Comparison of ENCODE assay signal across 18 cellular contexts in the genomic region with DNA sequence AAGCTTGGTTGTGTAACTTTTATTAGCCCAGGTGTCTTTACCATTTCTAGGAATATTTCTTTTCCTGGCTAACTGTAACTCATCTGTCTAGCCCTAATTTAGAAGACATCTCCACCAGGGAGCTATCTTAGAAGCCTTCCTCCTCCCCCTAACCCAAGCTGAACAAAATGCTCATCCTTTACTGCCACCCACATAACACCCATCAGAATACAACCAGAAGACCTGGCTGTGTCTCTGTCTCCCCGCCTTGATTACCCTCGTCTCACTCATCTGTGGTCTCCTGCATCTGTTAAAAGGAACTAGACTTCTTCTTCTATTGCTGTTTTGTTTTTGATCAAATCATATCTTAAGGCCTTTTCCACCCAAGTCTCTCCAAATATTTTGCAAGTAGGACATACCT. TPM values are rescaled to one million over a fixed set of nuclear protein-coding genes. Genes with fewer than 3 reads are reported as not detected.
DNase-seq lines count a peak whose midpoint lies in the region; ATAC-seq, FAIRE-seq and TF ChIP-seq lines count a peak whose summit lies in the region.
"Had no signal": no experiment of that assay in that cellular context is flagged by ENCODE, and none has a peak within 500 bp of the region (broad histone marks: within the 10 kb centered on the region; RNA-seq: fewer than 3 reads in every experiment).

No MANE protein-coding gene starts in this region.

- peak overlapping the region; percentile 38 for H3K27ac Mint-ChIP-seq in activated T-cell treated with anti-CD3 and anti-CD28 coated beads, Interleukin-2, amount 50 U/mL, for 24 hours
- peak overlapping the region; percentile 61 for H3K27ac Mint-ChIP-seq in activated naive CD8-positive, alpha-beta T cell
- H3K27ac Mint-ChIP-seq in stimulated activated memory B cell treated with anti-CD40 and anti-IgM and Interleukin-4, amounts not matched to agents 10 μg/mL and 1 μg/mL and 100 μg/mL, for 72 hours, result peak overlapping the region; percentile 1
- H3K27ac Mint-ChIP-seq in progenitor cell of endocrine pancreas, result no peak overlapping the region

- H3K36me3 Mint-ChIP-seq in activated T-cell treated with anti-CD3 and anti-CD28 coated beads, Interleukin-2, amount 50 U/mL, for 24 hours (ENCODE audit: low read depth), result peaks cover 2% of the 10 kb centered on the region
- H3K36me3 Mint-ChIP-seq in activated naive CD8-positive, alpha-beta T cell, result no peaks in the 10 kb centered on the region
- no peaks in the 10 kb centered on the region for H3K36me3 Mint-ChIP-seq in stimulated activated memory B cell treated with anti-CD40 and anti-IgM and Interleukin-4, amounts not matched to agents 10 μg/mL and 1 μg/mL and 100 μg/mL, for 72 hours
- H3K36me3 Mint-ChIP-seq in progenitor cell of endocrine pancreas (ENCODE audit: insufficient read depth), result no peaks in the 10 kb centered on the region
- H3K36me3 Mint-ChIP-seq: IgD-negative memory B cell had no signal

- no peak for TF ChIP-seq CTCF in progenitor cell of endocrine pancreas (IDR thresholded peaks at IDR 0.05; ENCODE audit: unreplicated experiment)

- peak; percentile 61 for FAIRE-seq in GM19239 (lab: Jason Lieb, UNC)
- FAIRE-seq: A549, D721Med had no signal

- peaks cover 35% of the 10 kb centered on the region for H3K4me1 Mint-ChIP-seq in activated T-cell treated with anti-CD3 and anti-CD28 coated beads, Interleukin-2, amount 50 U/mL, for 24 hours (ENCODE audit: low read depth)
- H3K4me1 Mint-ChIP-seq in activated naive CD8-positive, alpha-beta T cell (ENCODE audit: low read depth), result peaks cover 20% of the 10 kb centered on the region
- peaks cover 57% of the 10 kb centered on the region for H3K4me1 Mint-ChIP-seq in stimulated activated memory B cell treated with anti-CD40 and anti-IgM and Interleukin-4, amounts not matched to agents 10 μg/mL and 1 μg/mL and 100 μg/mL, for 72 hours
- H3K4me1 Mint-ChIP-seq in progenitor cell of endocrine pancreas (ENCODE audit: low read depth), result peaks cover 1% of the 10 kb centered on the region

- peaks cover 2% of the 10 kb centered on the region for H3K27me3 Mint-ChIP-seq in activated T-cell treated with anti-CD3 and anti-CD28 coated beads, Interleukin-2, amount 50 U/mL, for 24 hours
- H3K27me3 Mint-ChIP-seq in activated naive CD8-positive, alpha-beta T cell, result no peaks in the 10 kb centered on the region
- no peaks in the 10 kb centered on the region for H3K27me3 Mint-ChIP-seq in stimulated activated memory B cell treated with anti-CD40 and anti-IgM and Interleukin-4, amounts not matched to agents 10 μg/mL and 1 μg/mL and 100 μg/mL, for 72 hours
- H3K27me3 Mint-ChIP-seq in progenitor cell of endocrine pancreas, result peaks cover 31% of the 10 kb centered on the region
- H3K27me3 Mint-ChIP-seq: IgD-negative memory B cell had no signal

- no peak overlapping the region for H3K4me3 Mint-ChIP-seq in activated T-cell treated with anti-CD3 and anti-CD28 coated beads, Interleukin-2, amount 50 U/mL, for 24 hours
- H3K4me3 Mint-ChIP-seq in activated naive CD8-positive, alpha-beta T cell, result no peak overlapping the region
- H3K4me3 Mint-ChIP-seq in stimulated activated memory B cell treated with anti-CD40 and anti-IgM and Interleukin-4, amounts not matched to agents 10 μg/mL and 1 μg/mL and 100 μg/mL, for 72 hours, result no peak overlapping the region
- H3K4me3 Mint-ChIP-seq in progenitor cell of endocrine pancreas (ENCODE audit: low read depth), result no peak overlapping the region

- no peak for ATAC-seq in stimulated activated memory B cell treated with anti-CD40 and anti-IgM and Interleukin-4, amounts not matched to agents 10 μg/mL and 1 μg/mL and 100 μg/mL, for 72 hours
- ATAC-seq: A549 had no signal

- no peaks in the 10 kb centered on the region for H3K9me3 Mint-ChIP-seq in activated T-cell treated with anti-CD3 and anti-CD28 coated beads, Interleukin-2, amount 50 U/mL, for 24 hours
- no peaks in the 10 kb centered on the region for H3K9me3 Mint-ChIP-seq in activated naive CD8-positive, alpha-beta T cell (ENCODE audit: low read depth)
- H3K9me3 Mint-ChIP-seq in stimulated activated memory B cell treated with anti-CD40 and anti-IgM and Interleukin-4, amounts not matched to agents 10 μg/mL and 1 μg/mL and 100 μg/mL, for 72 hours, result no peaks in the 10 kb centered on the region
- H3K9me3 Mint-ChIP-seq in progenitor cell of endocrine pancreas (ENCODE audit: low read depth), result no peaks in the 10 kb centered on the region
- H3K9me3 Mint-ChIP-seq: IgD-negative memory B cell had no signal

- no peak for DNase-seq in activated T-cell treated with anti-CD3 and anti-CD28 coated beads, Interleukin-2, amount 50 U/mL, for 24 hours
- DNase-seq in activated T-cell treated with anti-CD3 and anti-CD28 coated beads for 4 hours, result no peak
- DNase-seq in GM19239 (ENCODE audit: insufficient read length, low spot score), result no peak
- no peak for DNase-seq in progenitor cell of endocrine pancreas (ENCODE audit: low spot score, unreplicated experiment)
- no peak for DNase-seq in iPS-NIHi11 (ENCODE audit: low spot score)
- DNase-seq: BE2C, EL, H7, NCI-H1417, NCI-H1694 treated with DMSO at 0.1 percent for 48 hours, NCI-H2081 treated with DMSO at 0.1 percent for 48 hours, NCI-H446, NCI-H526 had no signal

RNA-seq across cellular contexts. Expression of a gene that starts 4.8 kb away (rescaled TPM):
- total RNA-seq in progenitor cell of endocrine pancreas, result 0.46 and 0.53 TPM in 2 replicates
